14 cellular contexts compared by ENCODE assay signal in the genomic region with DNA sequence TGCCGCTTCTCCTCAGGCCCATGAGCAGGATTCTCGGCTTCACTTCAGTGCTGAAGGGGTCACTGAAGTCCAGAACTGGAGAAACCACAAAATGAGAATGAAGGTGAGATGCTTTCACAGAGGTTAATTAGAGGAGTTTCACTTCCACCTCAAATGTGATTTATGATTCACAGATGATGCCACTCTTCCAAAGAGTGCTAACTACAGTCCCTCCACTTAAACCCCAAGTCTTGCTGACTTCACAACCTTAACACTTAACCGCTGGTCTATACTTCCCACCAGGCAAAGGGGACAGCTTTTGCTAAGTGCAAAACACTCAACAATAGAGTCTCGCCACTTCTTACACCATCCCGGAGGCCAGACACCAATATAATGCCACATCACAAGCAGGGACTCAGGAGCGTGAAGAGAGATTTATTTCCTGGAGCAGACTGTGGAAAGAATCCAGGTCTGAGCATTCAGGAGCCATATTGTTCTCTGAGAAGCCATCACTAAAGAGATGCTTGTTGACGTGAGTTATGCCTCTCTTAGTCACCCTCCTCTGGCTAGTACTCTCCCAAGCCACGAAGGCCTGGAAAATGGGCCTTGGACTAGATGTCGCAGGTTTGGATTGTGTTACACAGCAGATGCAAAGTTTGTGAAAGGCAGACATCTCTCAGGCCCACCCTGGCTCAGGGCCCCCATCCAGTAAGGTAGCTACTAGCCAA. TPM values are rescaled to one million over a fixed set of nuclear protein-coding genes. Genes with fewer than 3 reads are reported as not detected.
DNase-seq lines count a peak whose midpoint lies in the region; ATAC-seq, FAIRE-seq and TF ChIP-seq lines count a peak whose summit lies in the region.
"Had no signal": no experiment of that assay in that cellular context is flagged by ENCODE, and none has a peak within 500 bp of the region (broad histone marks: within the 10 kb centered on the region; RNA-seq: fewer than 3 reads in every experiment).

No MANE protein-coding gene starts in this region.

- no peak for DNase-seq in nephron progenitor cell
- no peak for DNase-seq in OCI-M1 (lab: John Stamatoyannopoulos, UW)
- no peak for DNase-seq in frontal cortex (ENCODE audit: low spot score in 2 of 2)
- DNase-seq in activated naive CD4-positive, alpha-beta T cell treated with Interleukin-2 at 50 U/mL for 16 hours = no peak
- DNase-seq in AG08395 (ENCODE audit: low spot score) = no peak
- DNase-seq: activated CD4-positive, alpha-beta memory T cell treated with anti-CD3 and anti-CD28 coated beads for 36 hours; hippocampal formation; natural killer cell had no signal

- H3K4me3 Mint-ChIP-seq in nephron progenitor cell = no peak overlapping the region
- H3K4me3 Mint-ChIP-seq: activated CD4-positive, alpha-beta memory T cell treated with anti-CD3 and anti-CD28 coated beads for 36 hours; central memory CD8-positive, alpha-beta T cell; natural killer cell had no signal

- no peaks in the 10 kb centered on the region for H3K9me3 Mint-ChIP-seq in nephron progenitor cell
- H3K9me3 Mint-ChIP-seq: activated CD4-positive, alpha-beta memory T cell treated with anti-CD3 and anti-CD28 coated beads for 36 hours; central memory CD8-positive, alpha-beta T cell; IgD-negative memory B cell; natural killer cell had no signal

- TF ChIP-seq CTCF in nephron progenitor cell (IDR thresholded peaks at IDR 0.05) = no peak

- peaks cover 4% of the 10 kb centered on the region for H3K36me3 Mint-ChIP-seq in nephron progenitor cell (ENCODE audit: low read depth)
- H3K36me3 Mint-ChIP-seq: natural killer cell had no signal

- ATAC-seq in GM18870 (IDR thresholded peaks at IDR 0.05; ENCODE audit: unreplicated experiment) (peak; percentile 95), GM21786 (IDR thresholded peaks at IDR 0.05; ENCODE audit: unreplicated experiment) (peak; percentile 95), HG03457 (IDR thresholded peaks at IDR 0.05; ENCODE audit: unreplicated experiment) (peak; percentile 94)
- ATAC-seq: natural killer cell, Panc1 had no signal

- peaks cover 18% of the 10 kb centered on the region for H3K4me1 Mint-ChIP-seq in nephron progenitor cell
- H3K4me1 Mint-ChIP-seq: central memory CD8-positive, alpha-beta T cell; natural killer cell had no signal

- H3K27me3 Mint-ChIP-seq in nephron progenitor cell (ENCODE audit: low read depth, poor library complexity) = peaks cover 3% of the 10 kb centered on the region
- H3K27me3 Mint-ChIP-seq: activated CD4-positive, alpha-beta memory T cell treated with anti-CD3 and anti-CD28 coated beads for 36 hours had no signal

- H3K27ac Mint-ChIP-seq in nephron progenitor cell = peak overlapping the region; percentile 51
- H3K27ac Mint-ChIP-seq: activated CD4-positive, alpha-beta memory T cell treated with anti-CD3 and anti-CD28 coated beads for 36 hours; natural killer cell had no signal

- FAIRE-seq in frontal cortex (lab: Jason Lieb, UNC) = no peak

RNA-seq across cellular contexts. Expression of a gene that starts 24.4 kb away (rescaled TPM):
- 103 TPM for total RNA-seq in frontal cortex

RNA-seq across cellular contexts. Expression of a gene that starts 35.1 kb away (rescaled TPM):
- total RNA-seq in frontal cortex = 64.0 TPM

RNA-seq across cellular contexts. Expression of a gene that starts 45.3 kb away (rescaled TPM):
- 28.9 TPM for total RNA-seq in frontal cortex
